ENCODE assay signal across 13 cellular contexts in the genomic region with DNA sequence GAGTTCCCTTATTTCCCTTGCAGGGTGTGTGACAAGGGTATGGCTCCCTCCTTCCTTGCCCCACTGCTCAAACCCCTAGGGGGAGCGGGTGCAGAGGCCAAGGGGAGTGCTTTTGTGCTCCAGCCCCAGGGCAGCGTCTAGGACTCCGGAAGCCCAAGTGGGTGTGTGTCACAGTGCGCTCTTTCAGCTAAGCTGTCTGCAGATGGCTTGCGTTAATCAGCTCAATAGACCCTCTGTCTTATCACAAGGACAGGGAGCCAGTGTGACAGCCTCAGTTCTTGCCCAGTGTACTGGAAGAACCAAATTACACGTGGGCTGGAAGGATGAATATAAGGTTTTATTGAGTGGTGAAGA.
DNase-seq lines count a peak whose midpoint lies in the region; ATAC-seq, FAIRE-seq and TF ChIP-seq lines count a peak whose summit lies in the region.
"Had no signal": no experiment of that assay in that cellular context is flagged by ENCODE, and none has a peak within 500 bp of the region (broad histone marks: within the 10 kb centered on the region; RNA-seq: fewer than 3 reads in every experiment).

No MANE protein-coding gene starts in this region.

- no peaks in the 10 kb centered on the region for H3K36me3 ChIP-seq in neural progenitor cell
- H3K36me3 ChIP-seq in suprapubic skin: no peaks in the 10 kb centered on the region
- H3K36me3 ChIP-seq: gastrocnemius medialis had no signal

- no peak for TF ChIP-seq EP300 in suprapubic skin (IDR thresholded peaks at IDR 0.05)

- H3K27me3 Mint-ChIP-seq in neural progenitor cell (ENCODE audit: insufficient read depth, low read depth) (no peaks in the 10 kb centered on the region), T-cell (no peaks in the 10 kb centered on the region)

- H3K27me3 ChIP-seq in neural progenitor cell (no peaks in the 10 kb centered on the region), suprapubic skin (no peaks in the 10 kb centered on the region)
- H3K27me3 ChIP-seq: gastrocnemius medialis had no signal

- CTCF ChIA-PET in T-cell (lab: Charles Lee): no interaction called here

- peak overlapping the region; percentile 47 for H3K27ac Mint-ChIP-seq in neural progenitor cell
- H3K27ac Mint-ChIP-seq in T-cell: no peak overlapping the region

- 40% methylated on average over 6 of the region's 6 CpGs for WGBS in suprapubic skin

- no peak overlapping the region for H3K9ac ChIP-seq in neural progenitor cell

- H3F3A ChIP-seq in neural progenitor cell (ENCODE audit: low read depth): no peaks in the 10 kb centered on the region

- no peak for ATAC-seq in HG03521 (IDR thresholded peaks at IDR 0.05; ENCODE audit: unreplicated experiment)
- no peak for ATAC-seq in T-cell (replicated peaks in 1 of 4)
- no peak for ATAC-seq in GM21528 (IDR thresholded peaks at IDR 0.05; ENCODE audit: low FRiP score, unreplicated experiment)
- ATAC-seq: gastrocnemius medialis had no signal

- H3K4me2 ChIP-seq in neural progenitor cell: peak overlapping the region; percentile 1

- no peak for TF ChIP-seq POLR2A in suprapubic skin (IDR thresholded peaks at IDR 0.05)

- H3K9me3 ChIP-seq in neural progenitor cell (ENCODE audit: low read depth) (no peaks in the 10 kb centered on the region), suprapubic skin (no peaks in the 10 kb centered on the region)
- H3K9me3 ChIP-seq: gastrocnemius medialis had no signal

- H3K9me3 Mint-ChIP-seq in neural progenitor cell: no peaks in the 10 kb centered on the region
- no peaks in the 10 kb centered on the region for H3K9me3 Mint-ChIP-seq in T-cell

- peaks cover 20% of the 10 kb centered on the region for H3K4me1 Mint-ChIP-seq in neural progenitor cell
- no peaks in the 10 kb centered on the region for H3K4me1 Mint-ChIP-seq in T-cell

- POLR2A ChIA-PET in T-cell (lab: Charles Lee): no interaction called here

- H4K20me1 ChIP-seq in neural progenitor cell (ENCODE audit: low read depth): no peaks in the 10 kb centered on the region

- H3K27ac ChIP-seq in neural progenitor cell (no peak overlapping the region), suprapubic skin (no peak overlapping the region)
- H3K27ac ChIP-seq: gastrocnemius medialis had no signal

- H2AFZ ChIP-seq in neural progenitor cell (replicated peaks): no peak overlapping the region

- DNase-seq in D721Med (ENCODE audit: insufficient read length, low spot score) (no peak), NCI-H1436 treated with DMSO at 0.1 percent for 48 hours (lab: John Stamatoyannopoulos, UW) (peak; percentile 22), ecto neural progenitor cell (ENCODE audit: low spot score) (peak; percentile 71), neural progenitor cell (ENCODE audit: low spot score) (peak; percentile 86), T-cell (no peak), suprapubic skin (ENCODE audit: low spot score in 2 of 2) (no peak)
- DNase-seq: activated CD4-positive, alpha-beta T cell treated with anti-CD3 and anti-CD28 coated beads, Interleukin-2, amount 50 U/mL, for 1 hour; activated naive CD4-positive, alpha-beta T cell treated with Interleukin-2 at 50 U/mL for 16 hours; gastrocnemius medialis; NCI-H510A; trophoblast cell had no signal

- no peak for TF ChIP-seq CTCF in D721Med (IDR thresholded peaks at IDR 0.05; ENCODE audit: insufficient read depth, missing control alignments)
- no peak for TF ChIP-seq CTCF in neural progenitor cell (IDR thresholded peaks at IDR 0.05)
- TF ChIP-seq CTCF in suprapubic skin (IDR thresholded peaks at IDR 0.05): no peak

- no peaks in the 10 kb centered on the region for H3K4me1 ChIP-seq in neural progenitor cell
- peaks cover 3% of the 10 kb centered on the region for H3K4me1 ChIP-seq in suprapubic skin
- H3K4me1 ChIP-seq: gastrocnemius medialis had no signal

- H3K4me3 ChIP-seq in neural progenitor cell (no peak overlapping the region), suprapubic skin (no peak overlapping the region)
- H3K4me3 ChIP-seq: gastrocnemius medialis had no signal

- FAIRE-seq in D721Med (lab: Jason Lieb, UNC): peak; percentile 73

- no peaks in the 10 kb centered on the region for H3K79me2 ChIP-seq in neural progenitor cell (ENCODE audit: low read depth)

- H3K4me3 Mint-ChIP-seq in neural progenitor cell (no peak overlapping the region), T-cell (no peak overlapping the region)

- H3K36me3 Mint-ChIP-seq in neural progenitor cell: no peaks in the 10 kb centered on the region
- H3K36me3 Mint-ChIP-seq in T-cell: no peaks in the 10 kb centered on the region

Comparison
In these comparisons a context has a peak if more than half of its experiments do, and no peak if none do; other contexts are left out.
1. DNase-seq: peak in NCI-H1436 treated with DMSO at 0.1 percent for 48 hours (single experiment), ecto neural progenitor cell (single experiment) and neural progenitor cell (single experiment); none in D721Med (single experiment), T-cell (0 of 34) and suprapubic skin (0 of 2).